1 cellular context compared by ENCODE assay signal in genomic region chr1:32993215-32993566, GRCh38.
TF ChIP-seq lines count a peak whose summit lies in the region.

No MANE protein-coding gene starts in this region.

TF ChIP-seq in SK-N-SH, 30 proteins besides CTCF, POLR2A, EP300 and RAD21:
- no peak for TF ChIP-seq MEF2A (IDR thresholded peaks at IDR 0.05; ENCODE audit: borderline replicate concordance, low read depth)
- TF ChIP-seq NFIC (IDR thresholded peaks at IDR 0.05; ENCODE audit: borderline replicate concordance) = no peak
- TF ChIP-seq USF2 (IDR thresholded peaks at IDR 0.05; ENCODE audit: borderline replicate concordance, low read depth, low read length) = no peak
- TF ChIP-seq FOSL2 (IDR thresholded peaks at IDR 0.05; ENCODE audit: borderline replicate concordance, low read depth) = no peak
- TF ChIP-seq YY1 (IDR thresholded peaks at IDR 0.05; ENCODE audit: low read depth) = no peak
- no peak for TF ChIP-seq ZBTB33 (IDR thresholded peaks at IDR 0.05; ENCODE audit: borderline replicate concordance, low read depth)
- TF ChIP-seq NRF1 (IDR thresholded peaks at IDR 0.05; ENCODE audit: low read depth, low read length) = no peak
- TF ChIP-seq USF1 (IDR thresholded peaks at IDR 0.05; ENCODE audit: borderline replicate concordance, low read depth) = no peak
- TF ChIP-seq RXRA (IDR thresholded peaks at IDR 0.05; ENCODE audit: borderline replicate concordance, low read depth) = no peak
- TF ChIP-seq FOXJ3 (CRISPR knock-in tag; IDR thresholded peaks at IDR 0.05) = no peak
- no peak for TF ChIP-seq FOXM1 (IDR thresholded peaks at IDR 0.05; ENCODE audit: low read depth)
- no peak for TF ChIP-seq EZH2phosphoT487 (IDR thresholded peaks at IDR 0.05; ENCODE audit: borderline replicate concordance, low read depth)
